In genomic region chr19:6033744-6034264, GRCh38 we compare ENCODE assay signal across 28 cellular contexts.
"Had no signal": no experiment of that assay in that cellular context is flagged by ENCODE, and none has a peak within 500 bp of the region (broad histone marks: within the 10 kb centered on the region; RNA-seq: fewer than 3 reads in every experiment).

No MANE protein-coding gene starts in this region.

- H3K36me3 ChIP-seq: Peyer's patch, SJCRH30 had no signal

- H3K27me3 ChIP-seq: MG63, Peyer's patch, SJCRH30 had no signal

- H3K9me3 ChIP-seq: MG63, Peyer's patch, SJCRH30 had no signal

- H3K27ac ChIP-seq: Peyer's patch, RWPE1, SJCRH30 had no signal

- H3K9me3 Mint-ChIP-seq: activated naive CD4-positive, alpha-beta T cell treated with anti-CD3 and anti-CD28 coated beads for 36 hours; central memory CD8-positive, alpha-beta T cell; T-helper 1 cell treated with Interleukin-12 subunit alpha and Interleukin-12 subunit beta and Interleukin-4 antibody, amounts not matched to agents 30 μg/mL and 1 μg/mL, for 36 hours had no signal

- H3K4me1 Mint-ChIP-seq: brain had no signal

- H3K27me3 Mint-ChIP-seq: activated naive CD8-positive, alpha-beta T cell; brain; central memory CD8-positive, alpha-beta T cell had no signal

- H3K4me1 ChIP-seq: Peyer's patch, SJCRH30 had no signal

- FAIRE-seq: astrocyte had no signal

- H3K4me3 ChIP-seq: MG63, Peyer's patch, SJCRH30 had no signal

- H3K27ac Mint-ChIP-seq: activated CD8-positive, alpha-beta T cell treated with anti-CD3 and anti-CD28 coated beads, Interleukin-2, amount 10 ng/mL, durations not matched to agents 7 days and 5 days; activated naive CD4-positive, alpha-beta T cell treated with anti-CD3 and anti-CD28 coated beads for 36 hours; activated naive CD8-positive, alpha-beta T cell; activated T-cell treated with anti-CD3 and anti-CD28 coated beads, Interleukin-2, amount 50 U/mL, for 72 hours; T-helper 1 cell treated with Interleukin-12 subunit alpha and Interleukin-12 subunit beta and Interleukin-4 antibody, amounts not matched to agents 30 μg/mL and 1 μg/mL, for 36 hours had no signal

- H3K4me3 Mint-ChIP-seq: activated CD8-positive, alpha-beta T cell treated with anti-CD3 and anti-CD28 coated beads, Interleukin-2, amount 10 ng/mL, durations not matched to agents 7 days and 5 days; activated naive CD4-positive, alpha-beta T cell treated with anti-CD3 and anti-CD28 coated beads for 36 hours; activated naive CD8-positive, alpha-beta T cell; activated T-cell treated with anti-CD3 and anti-CD28 coated beads, Interleukin-2, amount 50 U/mL, for 72 hours; brain; central memory CD8-positive, alpha-beta T cell; T-helper 1 cell treated with Interleukin-12 subunit alpha and Interleukin-12 subunit beta and Interleukin-4 antibody, amounts not matched to agents 30 μg/mL and 1 μg/mL, for 36 hours had no signal

- DNase-seq: activated CD4-positive, alpha-beta T cell treated with anti-CD3 and anti-CD28 coated beads for 4 hours; activated CD8-positive, alpha-beta T cell treated with anti-CD3 and anti-CD28 coated beads, Interleukin-2, amount 10 ng/mL, durations not matched to agents 7 days and 5 days; activated gamma-delta T cell; activated naive CD4-positive, alpha-beta T cell treated with anti-CD3 and anti-CD28 coated beads for 36 hours; activated T-cell treated with anti-CD3 and anti-CD28 coated beads, Interleukin-2, amount 50 U/mL, for 72 hours; amygdala; MG63; MV-4-11; NCI-H1092 treated with DMSO at 0.1 percent for 48 hours; NCI-H1417 treated with DMSO at 0.1 percent for 48 hours; NCI-H1694; NCI-H2029; NCI-H2107; NCI-H2171 treated with DMSO at 0.1 percent for 48 hours; NCI-H226; NCI-H526; NCI-H774; NK-92 treated with Interleukin-12 subunit alpha and Interleukin-12 subunit beta, amount 100 ng/mL, for 24 hours; OCI-M1; Right ventricle myocardium superior; SJCRH30 had no signal
